In genomic region chr17:40087049-40087794, GRCh38 we compare ENCODE assay signal across 8 cellular contexts. TPM values are rescaled to one million over a fixed set of nuclear protein-coding genes. Genes with fewer than 3 reads are reported as not detected.
DNase-seq lines count a peak whose midpoint lies in the region; ATAC-seq and TF ChIP-seq lines count a peak whose summit lies in the region.
"Had no signal": no experiment of that assay in that cellular context is flagged by ENCODE, and none has a peak within 500 bp of the region (broad histone marks: within the 10 kb centered on the region; RNA-seq: fewer than 3 reads in every experiment).

No MANE protein-coding gene starts in this region.

- CTCF ChIA-PET in CD8-positive, alpha-beta memory T cell (lab: Charles Lee): interaction anchor here (1.0 to 3.8 kb wide), 15 partner anchors 8 to 98 kb away, joined by 3 to 23 read pairs (median 8); partner anchors contain the start of gene NR1D1
- CTCF ChIA-PET in PC-3 (lab: Charles Lee): no interaction called here

- H4K20me1 ChIP-seq in PC-3 (ENCODE audit: low read length): no peaks in the 10 kb centered on the region

- H3K4me2 ChIP-seq in PC-3 (ENCODE audit: low read length): no peak overlapping the region

- no TSS peak for BruUV-seq in PC-3 (replicated peaks; lab: Mats Ljungman, UMichigan)

- H3K27ac Mint-ChIP-seq in CD8-positive, alpha-beta memory T cell: peak overlapping the region in 6 of 8 donors; percentile 1 to 78 (median 19)
- peak overlapping the region; percentile 19 to 85 (median 42) for H3K27ac Mint-ChIP-seq in brain
- H3K27ac Mint-ChIP-seq in activated T-helper 1 cell treated with anti-CD3 and anti-CD28 coated beads, Interleukin-12 subunit alpha, Interleukin-12 subunit beta, Interleukin-2, Interleukin-4 antibody, amounts not matched to agents 30 ng/mL and 10 ng/mL and 1 ng/mL, durations not matched to agents 14 hours and 24 hours and 36 hours: no peak overlapping the region
- H3K27ac Mint-ChIP-seq: B cell had no signal

- peaks cover 5 to 13% (median 12%) of the 10 kb centered on the region in 3 donors for H3K4me1 Mint-ChIP-seq in CD8-positive, alpha-beta memory T cell
- H3K4me1 Mint-ChIP-seq in brain: peaks cover 22% of the 10 kb centered on the region
- H3K4me1 Mint-ChIP-seq in activated T-helper 1 cell treated with anti-CD3 and anti-CD28 coated beads, Interleukin-12 subunit alpha, Interleukin-12 subunit beta, Interleukin-2, Interleukin-4 antibody, amounts not matched to agents 30 ng/mL and 10 ng/mL and 1 ng/mL, durations not matched to agents 14 hours and 24 hours and 36 hours (ENCODE audit: low read depth): no peaks in the 10 kb centered on the region

- H3K27me3 ChIP-seq in CD8-positive, alpha-beta memory T cell (ENCODE audit: insufficient read depth, low read length, poor library complexity, severe bottlenecking): no peaks in the 10 kb centered on the region
- H3K27me3 ChIP-seq in PC-3 (ENCODE audit: low read length): no peaks in the 10 kb centered on the region

- H3K9ac ChIP-seq in PC-3 (ENCODE audit: low read length): no peak overlapping the region

- H3K4me3 ChIP-seq in CD8-positive, alpha-beta memory T cell (ENCODE audit: low read length): no peak overlapping the region
- no peak overlapping the region for H3K4me3 ChIP-seq in PC-3 (ENCODE audit: low read length)

- H3K27ac ChIP-seq in CD8-positive, alpha-beta memory T cell (ENCODE audit: low read depth, low read length): no peak overlapping the region
- H3K27ac ChIP-seq in PC-3 (ENCODE audit: low read length): no peak overlapping the region
- H3K27ac ChIP-seq: WERI-Rb-1 had no signal

- intact Hi-C loops in activated T-helper 1 cell treated with anti-CD3 and anti-CD28 coated beads, Interleukin-12 subunit alpha, Interleukin-12 subunit beta, Interleukin-2, Interleukin-4 antibody, amounts not matched to agents 30 ng/mL and 10 ng/mL and 1 ng/mL, durations not matched to agents 14 hours and 24 hours and 36 hours (cut with micrococcal nuclease): no loop called here
- intact Hi-C loops in PC-3 (cut with micrococcal nuclease): no loop called here

- H3K27me3 Mint-ChIP-seq in CD8-positive, alpha-beta memory T cell: no peaks in the 10 kb centered on the region
- peaks cover 3% of the 10 kb centered on the region for H3K27me3 Mint-ChIP-seq in brain
- no peaks in the 10 kb centered on the region for H3K27me3 Mint-ChIP-seq in activated T-helper 1 cell treated with anti-CD3 and anti-CD28 coated beads, Interleukin-12 subunit alpha, Interleukin-12 subunit beta, Interleukin-2, Interleukin-4 antibody, amounts not matched to agents 30 ng/mL and 10 ng/mL and 1 ng/mL, durations not matched to agents 14 hours and 24 hours and 36 hours (ENCODE audit: insufficient read depth)
- H3K27me3 Mint-ChIP-seq: B cell had no signal

- no peaks in the 10 kb centered on the region for H3K9me2 ChIP-seq in PC-3 (replicated peaks; ENCODE audit: low read length)

- H3K9me3 Mint-ChIP-seq in CD8-positive, alpha-beta memory T cell: no peaks in the 10 kb centered on the region
- H3K9me3 Mint-ChIP-seq in brain: no peaks in the 10 kb centered on the region
- no peaks in the 10 kb centered on the region for H3K9me3 Mint-ChIP-seq in activated T-helper 1 cell treated with anti-CD3 and anti-CD28 coated beads, Interleukin-12 subunit alpha, Interleukin-12 subunit beta, Interleukin-2, Interleukin-4 antibody, amounts not matched to agents 30 ng/mL and 10 ng/mL and 1 ng/mL, durations not matched to agents 14 hours and 24 hours and 36 hours

- no peaks in the 10 kb centered on the region for H3K9me3 ChIP-seq in CD8-positive, alpha-beta memory T cell (ENCODE audit: low read length)
- H3K9me3 ChIP-seq in PC-3 (ENCODE audit: low read length): no peaks in the 10 kb centered on the region

- no peak for DNase-seq in CD8-positive, alpha-beta memory T cell
- no peak for DNase-seq in activated T-helper 1 cell treated with anti-CD3 and anti-CD28 coated beads, Interleukin-12 subunit alpha, Interleukin-12 subunit beta, Interleukin-2, Interleukin-4 antibody, amounts not matched to agents 30 ng/mL and 10 ng/mL and 1 ng/mL, durations not matched to agents 14 hours and 24 hours and 36 hours (ENCODE audit: low spot score)
- no peak for DNase-seq in PC-3
- DNase-seq: cerebellar nuclear complex, small intestine had no signal

- POLR2A ChIA-PET in CD8-positive, alpha-beta memory T cell (lab: Charles Lee): interaction anchor here (0.9 to 1.1 kb wide), 2 partner anchors 13 to 24 kb away, joined by 3 to 4 read pairs; partner anchors contain the start of gene NR1D1
- POLR2A ChIA-PET in PC-3 (lab: Charles Lee; ENCODE audit: unreplicated experiment): no interaction called here

- no peak overlapping the region for H2AFZ ChIP-seq in PC-3 (ENCODE audit: low read length)

- peaks cover 6 to 71% (median 11%) of the 10 kb centered on the region in 3 donors for H3K36me3 Mint-ChIP-seq in CD8-positive, alpha-beta memory T cell
- H3K36me3 Mint-ChIP-seq in brain: peaks cover 52% of the 10 kb centered on the region
- no peaks in the 10 kb centered on the region for H3K36me3 Mint-ChIP-seq in activated T-helper 1 cell treated with anti-CD3 and anti-CD28 coated beads, Interleukin-12 subunit alpha, Interleukin-12 subunit beta, Interleukin-2, Interleukin-4 antibody, amounts not matched to agents 30 ng/mL and 10 ng/mL and 1 ng/mL, durations not matched to agents 14 hours and 24 hours and 36 hours (ENCODE audit: low read depth)

- H3K4me3 Mint-ChIP-seq in CD8-positive, alpha-beta memory T cell: no peak overlapping the region
- H3K4me3 Mint-ChIP-seq in brain: peak overlapping the region in 2 of 5 experiments; percentile 2 to 9
- no peak overlapping the region for H3K4me3 Mint-ChIP-seq in activated T-helper 1 cell treated with anti-CD3 and anti-CD28 coated beads, Interleukin-12 subunit alpha, Interleukin-12 subunit beta, Interleukin-2, Interleukin-4 antibody, amounts not matched to agents 30 ng/mL and 10 ng/mL and 1 ng/mL, durations not matched to agents 14 hours and 24 hours and 36 hours
- H3K4me3 Mint-ChIP-seq: B cell had no signal

- no peak for ATAC-seq in PC-3

- H3F3A ChIP-seq in PC-3 (ENCODE audit: low read length, unreplicated experiment): no peaks in the 10 kb centered on the region

- peaks cover 43% of the 10 kb centered on the region for H3K36me3 ChIP-seq in CD8-positive, alpha-beta memory T cell (ENCODE audit: insufficient read depth, low read length)
- H3K36me3 ChIP-seq in PC-3 (ENCODE audit: low read depth, low read length): no peaks in the 10 kb centered on the region

- H3K4me1 ChIP-seq in CD8-positive, alpha-beta memory T cell (ENCODE audit: insufficient read depth, low read length): peaks cover 6% of the 10 kb centered on the region
- no peaks in the 10 kb centered on the region for H3K4me1 ChIP-seq in PC-3 (ENCODE audit: insufficient read depth, low read length)

- no peaks in the 10 kb centered on the region for H3K79me2 ChIP-seq in PC-3 (ENCODE audit: low read length)

- TF ChIP-seq CTCF in brain (conservative IDR thresholded peaks at IDR 0.05) (no peak), PC-3 (conservative IDR thresholded peaks at IDR 0.05; ENCODE audit: low read depth, low read length) (no peak)

RNA-seq across cellular contexts. Expression of gene NR1D1, which starts 13.2 kb away (rescaled TPM):
- total RNA-seq in CD8-positive, alpha-beta memory T cell: 10 to 100 TPM; 10.0 to 10.2 TPM
- 10.4 TPM for polyA plus RNA-seq in CD8-positive, alpha-beta memory T cell
- 43.8 TPM for polyA plus RNA-seq in brain (ENCODE audit: insufficient read depth, low read depth, low replicate concordance)
- 8.7 and 9.6 TPM in 2 replicates for total RNA-seq in activated T-helper 1 cell treated with anti-CD3 and anti-CD28 coated beads, Interleukin-12 subunit alpha, Interleukin-12 subunit beta, Interleukin-2, Interleukin-4 antibody, amounts not matched to agents 30 ng/mL and 10 ng/mL and 1 ng/mL, durations not matched to agents 14 hours and 24 hours and 36 hours
- total RNA-seq in PC-3 (2014; rRNA removed): 7.1 and 9.2 TPM in 2 replicates

RNA-seq across cellular contexts. Expression of gene THRA, which starts 24.5 kb away (rescaled TPM):
- 10 to 100 TPM; 12.6 to 13.2 TPM for total RNA-seq in CD8-positive, alpha-beta memory T cell
- polyA plus RNA-seq in CD8-positive, alpha-beta memory T cell: 17.0 TPM
- 176 TPM for polyA plus RNA-seq in brain (ENCODE audit: insufficient read depth, low read depth, low replicate concordance)
- total RNA-seq in activated T-helper 1 cell treated with anti-CD3 and anti-CD28 coated beads, Interleukin-12 subunit alpha, Interleukin-12 subunit beta, Interleukin-2, Interleukin-4 antibody, amounts not matched to agents 30 ng/mL and 10 ng/mL and 1 ng/mL, durations not matched to agents 14 hours and 24 hours and 36 hours: 2.9 and 3.5 TPM in 2 replicates
- total RNA-seq in PC-3 (2014; rRNA removed): 6.6 and 11.2 TPM in 2 replicates

RNA-seq across cellular contexts. Expression of gene MED24, which starts 33.0 kb away (rescaled TPM):
- total RNA-seq in CD8-positive, alpha-beta memory T cell: 100 to 1,000 TPM; 118 to 121 TPM
- 51.2 TPM for polyA plus RNA-seq in CD8-positive, alpha-beta memory T cell
- 95.0 TPM for polyA plus RNA-seq in brain (ENCODE audit: insufficient read depth, low read depth, low replicate concordance)
- total RNA-seq in activated T-helper 1 cell treated with anti-CD3 and anti-CD28 coated beads, Interleukin-12 subunit alpha, Interleukin-12 subunit beta, Interleukin-2, Interleukin-4 antibody, amounts not matched to agents 30 ng/mL and 10 ng/mL and 1 ng/mL, durations not matched to agents 14 hours and 24 hours and 36 hours: 113 and 120 TPM in 2 replicates
- 73.0 and 78.7 TPM in 2 replicates for total RNA-seq in PC-3 (2014; rRNA removed)

RNA-seq across cellular contexts. Expression of gene MSL1, which starts 34.5 kb away (rescaled TPM):
- 10 to 100 TPM; 88.6 to 91.5 TPM for total RNA-seq in CD8-positive, alpha-beta memory T cell
- 13.5 TPM for polyA plus RNA-seq in CD8-positive, alpha-beta memory T cell
- 94.4 TPM for polyA plus RNA-seq in brain (ENCODE audit: insufficient read depth, low read depth, low replicate concordance)
- 87.6 and 88.2 TPM in 2 replicates for total RNA-seq in activated T-helper 1 cell treated with anti-CD3 and anti-CD28 coated beads, Interleukin-12 subunit alpha, Interleukin-12 subunit beta, Interleukin-2, Interleukin-4 antibody, amounts not matched to agents 30 ng/mL and 10 ng/mL and 1 ng/mL, durations not matched to agents 14 hours and 24 hours and 36 hours
- 22.2 and 38.1 TPM in 2 replicates for total RNA-seq in PC-3 (2014; rRNA removed)

RNA-seq across cellular contexts. Expression of gene CASC3, which starts 53.1 kb away (rescaled TPM):
- 100 to 1,000 TPM; 100 to 101 TPM for total RNA-seq in CD8-positive, alpha-beta memory T cell
- polyA plus RNA-seq in CD8-positive, alpha-beta memory T cell: 47.4 TPM
- polyA plus RNA-seq in brain (ENCODE audit: insufficient read depth, low read depth, low replicate concordance): 150 TPM
- 117 TPM in 2 replicates for total RNA-seq in activated T-helper 1 cell treated with anti-CD3 and anti-CD28 coated beads, Interleukin-12 subunit alpha, Interleukin-12 subunit beta, Interleukin-2, Interleukin-4 antibody, amounts not matched to agents 30 ng/mL and 10 ng/mL and 1 ng/mL, durations not matched to agents 14 hours and 24 hours and 36 hours
- total RNA-seq in PC-3 (2014; rRNA removed): 27.3 and 39.2 TPM in 2 replicates
